ENCODE assay signal across 8 cellular contexts in genomic region chrX:136880003-136880451, GRCh38. TPM values are rescaled to one million over a fixed set of nuclear protein-coding genes. Genes with fewer than 3 reads are reported as not detected.
DNase-seq lines count a peak whose midpoint lies in the region; ATAC-seq, FAIRE-seq and TF ChIP-seq lines count a peak whose summit lies in the region.

No MANE protein-coding gene starts in this region.

- H3K9me3 ChIP-seq in endothelial cell of umbilical vein (replicated peaks; ENCODE audit: control insufficient read depth, insufficient read depth, low read length) (no peaks in the 10 kb centered on the region), mucosa of stomach (ENCODE audit: control insufficient read depth, low read length) (no peaks in the 10 kb centered on the region), tibial nerve (no peaks in the 10 kb centered on the region)

- peaks cover 6% of the 10 kb centered on the region for H3K4me1 ChIP-seq in endothelial cell of umbilical vein (ENCODE audit: control insufficient read depth, extremely low read depth, insufficient read depth, low read length)
- H3K4me1 ChIP-seq in mucosa of stomach (ENCODE audit: control insufficient read depth, insufficient read depth, low read length) = no peaks in the 10 kb centered on the region
- H3K4me1 ChIP-seq in tibial nerve = peaks cover 0 to 14% (median 0%) of the 10 kb centered on the region in 4 donors

- peak overlapping the region; percentile 77 for H3K4me2 ChIP-seq in endothelial cell of umbilical vein (ENCODE audit: insufficient read depth, low read length)

- peaks cover 34% of the 10 kb centered on the region for H3K36me3 Mint-ChIP-seq in activated CD4-positive, alpha-beta memory T cell treated with anti-CD3 and anti-CD28 coated beads for 36 hours

- TF ChIP-seq POLR2A in endothelial cell of umbilical vein (IDR thresholded peaks at IDR 0.05; ENCODE audit: low read depth, low read length) (no peak), tibial nerve (IDR thresholded peaks at IDR 0.05) (no peak)

- CTCF ChIA-PET in activated CD4-positive, alpha-beta memory T cell treated with anti-CD3 and anti-CD28 coated beads for 36 hours (lab: Charles Lee) = interaction anchor here (1.0 to 1.3 kb wide), 2 partner anchors 9 to 125 kb away, joined by 3 to 6 read pairs; no protein-coding TSS in a partner anchor
- CTCF ChIA-PET in endothelial cell of umbilical vein (lab: Charles Lee) = interaction anchor here (1.0 to 1.4 kb wide), 3 partner anchors 29 to 45 kb away, joined by 4 to 7 read pairs (median 4); no protein-coding TSS in a partner anchor

- TF ChIP-seq CTCF in endothelial cell of umbilical vein (IDR thresholded peaks at IDR 0.05; ENCODE audit: extremely low read depth in 1 of 2, insufficient read depth in 1 of 2, low read depth in 1 of 2, low read length in 2 of 2) (no peak), tibial nerve (IDR thresholded peaks at IDR 0.05) (no peak)

- H3K4me3 Mint-ChIP-seq in activated CD4-positive, alpha-beta memory T cell treated with anti-CD3 and anti-CD28 coated beads for 36 hours = peak overlapping the region; percentile 98

- H3K27ac ChIP-seq in endothelial cell of umbilical vein (ENCODE audit: insufficient read depth, low read depth, low read length) (peak overlapping the region; percentile 94), tibial nerve (peak overlapping the region; percentile 92 to 99 (median 97))

- WGBS in tibial nerve, 2 donors = 2 to 37% methylated on average over 11 to 32 of the region's 32 CpGs

- peak; percentile 18 for FAIRE-seq in endothelial cell of umbilical vein (lab: Jason Lieb, UNC)

- no peaks in the 10 kb centered on the region for H4K20me1 ChIP-seq in endothelial cell of umbilical vein (replicated peaks; ENCODE audit: control insufficient read depth, extremely low read depth, insufficient read depth, low read length)

- H2AFZ ChIP-seq in endothelial cell of umbilical vein (ENCODE audit: low read depth, low read length) = no peak overlapping the region

- H3K36me3 ChIP-seq in endothelial cell of umbilical vein (ENCODE audit: control insufficient read depth in 2 of 2, extremely low read depth in 1 of 2, insufficient read depth in 2 of 2, low read length in 2 of 2) (peaks cover 0 to 6% of the 10 kb centered on the region in 2 experiments), mucosa of stomach (ENCODE audit: control insufficient read depth, insufficient read depth, low read length) (no peaks in the 10 kb centered on the region), tibial nerve (peaks cover 0 to 23% (median 0%) of the 10 kb centered on the region in 3 donors)

- BruUV-seq in endothelial cell of umbilical vein (replicated peaks; lab: Mats Ljungman, UMichigan) = TSS peak; percentile 72

- ATAC-seq in GM19438 (IDR thresholded peaks at IDR 0.05; ENCODE audit: low read depth, unreplicated experiment) = peak; percentile 17

- DNase-seq in AG08395 (ENCODE audit: low spot score) = peak; percentile 10
- DNase-seq in Jurkat, Clone E6-1 (ENCODE audit: low read depth, low spot score) = no peak
- DNase-seq in activated CD4-positive, alpha-beta memory T cell treated with anti-CD3 and anti-CD28 coated beads for 36 hours = no peak
- DNase-seq in endothelial cell of umbilical vein (ENCODE audit: low read depth, low spot score) = no peak
- DNase-seq in tibial nerve (ENCODE audit: low spot score in 2 of 2) = peak in 1 of 2 donors; percentile 17
- DNase-seq in posterior vena cava (ENCODE audit: low spot score) = no peak

- intact Hi-C loops in activated CD4-positive, alpha-beta memory T cell treated with anti-CD3 and anti-CD28 coated beads for 36 hours (cut with micrococcal nuclease) = loop anchor here (1.0 kb wide), 2 partner anchors 30 to 101 kb away; no protein-coding TSS in a partner anchor
- intact Hi-C loops in endothelial cell of umbilical vein (cut with micrococcal nuclease) (loop anchor here (1.0 kb wide), 2 partner anchors 30 to 45 kb away; no protein-coding TSS in a partner anchor), posterior vena cava (cut with DNase I) (loop anchor here in 1 of 2 donors (2.0 kb wide), 1 partner anchor 29 kb away; no protein-coding TSS in a partner anchor)

- no peaks in the 10 kb centered on the region for H3K9me3 Mint-ChIP-seq in activated CD4-positive, alpha-beta memory T cell treated with anti-CD3 and anti-CD28 coated beads for 36 hours

- H3K79me2 ChIP-seq in endothelial cell of umbilical vein (ENCODE audit: control insufficient read depth, insufficient read depth, low read length) = peaks cover 52% of the 10 kb centered on the region

- dilution Hi-C loops in endothelial cell of umbilical vein (cut with MboI; ENCODE audit: extremely low pct_ligation_motif_present, low sequenced_read_pairs) = no loop called here

- H3K27me3 ChIP-seq in endothelial cell of umbilical vein (ENCODE audit: control insufficient read depth in 2 of 2, insufficient read depth in 2 of 2, low read length in 2 of 2) (no peaks in the 10 kb centered on the region), mucosa of stomach (ENCODE audit: control insufficient read depth, insufficient read depth, low read length) (no peaks in the 10 kb centered on the region), tibial nerve (no peaks in the 10 kb centered on the region)

- H3K9ac ChIP-seq in endothelial cell of umbilical vein (replicated peaks; ENCODE audit: extremely low read depth, insufficient read depth, low read length) (peak overlapping the region; percentile 95), mucosa of stomach (ENCODE audit: low read length) (peak overlapping the region; percentile 99)

- no peaks in the 10 kb centered on the region for H3K27me3 Mint-ChIP-seq in activated CD4-positive, alpha-beta memory T cell treated with anti-CD3 and anti-CD28 coated beads for 36 hours

- POLR2A ChIA-PET in activated CD4-positive, alpha-beta memory T cell treated with anti-CD3 and anti-CD28 coated beads for 36 hours (lab: Charles Lee) = interaction anchor here (0.9 to 3.2 kb wide), 18 partner anchors 9 to 383 kb away, joined by 3 to 27 read pairs (median 5); partner anchors contain the start of genes ARHGEF6 and HTATSF1
- POLR2A ChIA-PET in endothelial cell of umbilical vein (lab: Charles Lee) = interaction anchor here (0.7 to 1.3 kb wide), 11 partner anchors 9 to 83 kb away, joined by 3 to 18 read pairs (median 4); no protein-coding TSS in a partner anchor

- no peak for TF ChIP-seq EP300 in tibial nerve (IDR thresholded peaks at IDR 0.05)

- peaks cover 14% of the 10 kb centered on the region for H3K4me1 Mint-ChIP-seq in activated CD4-positive, alpha-beta memory T cell treated with anti-CD3 and anti-CD28 coated beads for 36 hours (ENCODE audit: low read depth)

- no peaks in the 10 kb centered on the region for H3K9me1 ChIP-seq in endothelial cell of umbilical vein (replicated peaks; ENCODE audit: control insufficient read depth, extremely low read depth, insufficient read depth, low read length)

- peak overlapping the region; percentile 99 for H3K27ac Mint-ChIP-seq in activated CD4-positive, alpha-beta memory T cell treated with anti-CD3 and anti-CD28 coated beads for 36 hours

- peak overlapping the region; percentile 88 for H3K4me3 ChIP-seq in Jurkat, Clone E6-1 (ENCODE audit: low read length)
- peak overlapping the region; percentile 91 to 100 (median 99) for H3K4me3 ChIP-seq in endothelial cell of umbilical vein (replicated peaks in 1 of 3; ENCODE audit: insufficient read depth in 1 of 3, low read depth in 1 of 3, low read length in 3 of 3)
- H3K4me3 ChIP-seq in mucosa of stomach (ENCODE audit: low read length) = peak overlapping the region; percentile 90
- H3K4me3 ChIP-seq in tibial nerve = peak overlapping the region; percentile 51 to 81 (median 71)

TF ChIP-seq in endothelial cell of umbilical vein, 7 proteins besides CTCF, POLR2A, EP300 and RAD21:
- no peak for TF ChIP-seq POLR2AphosphoS5 (IDR thresholded peaks at IDR 0.05; ENCODE audit: insufficient read depth, low read depth, low read length)

RNA-seq across cellular contexts. Expression of gene RBMX, which starts 0.5 kb away (rescaled TPM):
- polyA plus RNA-seq in Jurkat, Clone E6-1 (2012; ENCODE audit: insufficient read depth, insufficient read length) = 438 TPM
- total RNA-seq in activated CD4-positive, alpha-beta memory T cell treated with anti-CD3 and anti-CD28 coated beads for 36 hours = 100 to 1,000 TPM; 269 to 271 TPM
- 235 and 251 TPM in 2 replicates for total RNA-seq in endothelial cell of umbilical vein
- 99.1 and 117 TPM in 2 replicates for polyA plus RNA-seq in endothelial cell of umbilical vein
- 117 and 122 TPM in 2 replicates for polyA plus RNA-seq in endothelial cell of umbilical vein (2011; cell fraction: cytosol; rRNA removed)
- polyA plus RNA-seq in endothelial cell of umbilical vein (2011; cell fraction: nucleus; rRNA removed) = 237 and 314 TPM in 2 replicates
- 167 and 202 TPM in 2 replicates for polyA plus RNA-seq in endothelial cell of umbilical vein (2012)
- 132 and 141 TPM in 2 replicates for polyA minus RNA-seq in endothelial cell of umbilical vein
- 143 TPM for polyA minus RNA-seq in endothelial cell of umbilical vein (2011; cell fraction: cytosol; rRNA and poly(A)+ RNA removed)
- polyA minus RNA-seq in endothelial cell of umbilical vein (2011; cell fraction: nucleus; rRNA and poly(A)+ RNA removed) = 75.9 and 92.8 TPM in 2 replicates
- 100 to 1,000 TPM; 203 to 255 (median 211) TPM for total RNA-seq in tibial nerve
- total RNA-seq in posterior vena cava = 100 to 1,000 TPM in 1 of 2 donors, 10 to 100 TPM in 1; 96.8 to 115 TPM
